6 cellular contexts compared by ENCODE assay signal in the genomic region with DNA sequence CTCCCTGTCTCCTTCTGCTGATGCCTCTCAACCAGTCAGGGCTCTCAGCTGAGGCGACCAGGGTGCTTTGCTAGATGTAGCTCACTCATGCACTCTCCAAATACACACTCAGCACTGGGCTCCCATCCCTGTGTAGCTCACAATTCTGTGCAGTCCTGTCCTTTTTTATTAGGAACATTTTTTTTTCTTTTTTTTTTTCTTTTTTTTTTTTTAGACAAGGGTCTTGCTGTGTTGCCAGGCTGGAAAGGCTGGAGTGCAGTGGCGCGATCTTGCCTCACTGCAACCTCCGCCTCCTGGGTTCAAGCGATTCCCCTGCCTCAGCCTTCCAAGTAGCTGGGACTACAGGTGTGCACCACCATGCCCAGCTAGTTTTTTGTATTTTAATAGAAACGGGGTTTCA. TPM values are rescaled to one million over a fixed set of nuclear protein-coding genes. Genes with fewer than 3 reads are reported as not detected.
"Had no signal": no experiment of that assay in that cellular context is flagged by ENCODE, and none has a peak within 500 bp of the region (broad histone marks: within the 10 kb centered on the region; RNA-seq: fewer than 3 reads in every experiment).

No MANE protein-coding gene starts in this region.

RNA-seq across cellular contexts. Expression of a gene that starts 11.5 kb away (rescaled TPM):
- total RNA-seq: MCF 10A, OCI-LY7, Right ventricle myocardium inferior, RPMI7951, SJCRH30, SK-MEL-5 had no signal
